10 cellular contexts compared by ENCODE assay signal in the genomic region with DNA sequence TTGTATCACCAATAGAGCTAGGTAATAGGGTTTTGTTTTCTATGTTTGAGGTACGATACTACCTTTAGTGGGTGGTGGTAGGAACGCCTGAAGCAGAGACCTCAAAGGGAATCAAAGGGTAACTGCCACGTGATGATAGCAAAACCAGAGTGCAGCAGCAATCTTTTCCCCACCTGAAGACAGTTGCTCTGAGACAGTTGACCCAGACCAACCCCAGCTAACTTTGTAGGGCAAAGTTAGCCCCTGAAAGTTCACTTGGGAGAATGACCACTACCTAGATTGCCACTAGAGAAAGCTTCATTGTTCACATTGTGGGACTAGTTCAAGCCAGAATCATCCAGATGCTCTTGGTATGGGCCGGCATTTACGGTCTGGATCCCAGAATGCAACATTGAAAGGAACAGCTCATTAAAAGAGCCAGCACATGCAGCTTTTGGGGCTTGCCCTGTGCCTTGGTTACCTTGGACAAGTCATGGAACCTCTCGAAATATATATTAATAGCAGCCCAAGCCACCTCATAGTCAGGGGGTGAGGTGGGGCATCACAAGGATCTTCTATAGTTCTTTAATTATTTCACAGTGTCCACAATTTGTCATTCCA. TPM values are rescaled to one million over a fixed set of nuclear protein-coding genes. Genes with fewer than 3 reads are reported as not detected.
DNase-seq lines count a peak whose midpoint lies in the region; ATAC-seq and TF ChIP-seq lines count a peak whose summit lies in the region.
"Had no signal": no experiment of that assay in that cellular context is flagged by ENCODE, and none has a peak within 500 bp of the region (broad histone marks: within the 10 kb centered on the region; RNA-seq: fewer than 3 reads in every experiment).

No MANE protein-coding gene starts in this region.

- intact Hi-C loops in activated CD4-positive, alpha-beta T cell treated with anti-CD3 and anti-CD28 coated beads for 36 hours (cut with DNase I, micrococcal nuclease): loop anchor here in 1 of 2 experiments (5.0 kb wide), 1 partner anchor 183 kb away; the partner anchor contains the start of genes NDUFA1 and RNF113A

- H3K9ac ChIP-seq in SU-DHL-6 (ENCODE audit: low read length): peak overlapping the region; percentile 19; the same call in 1 of the 2 replicates

- H3K36me3 Mint-ChIP-seq in activated CD4-positive, alpha-beta T cell treated with anti-CD3 and anti-CD28 coated beads for 36 hours (ENCODE audit: low read depth): peaks cover 31% of the 10 kb centered on the region
- H3K36me3 Mint-ChIP-seq in activated naive CD8-positive, alpha-beta T cell: peaks cover 2% of the 10 kb centered on the region
- H3K36me3 Mint-ChIP-seq in stimulated activated effector memory CD8-positive, alpha-beta T cell treated with anti-CD3 and anti-CD28 coated beads, Interleukin-12 subunit alpha, Interleukin-12 subunit beta, amount 100 ng/mL, for 72 hours: peaks cover 66% of the 10 kb centered on the region

- peaks cover 45% of the 10 kb centered on the region for H3F3A ChIP-seq in SU-DHL-6 (ENCODE audit: insufficient read depth)

- TF ChIP-seq CTCF in SU-DHL-6 (IDR thresholded peaks at IDR 0.05; ENCODE audit: insufficient read depth, low read length, poor library complexity, severe bottlenecking): no peak

- H2AFZ ChIP-seq in SU-DHL-6 (ENCODE audit: low read depth, low read length, severe bottlenecking): no peak overlapping the region

- peak; percentile 56 for DNase-seq in activated CD4-positive, alpha-beta T cell treated with anti-CD3 and anti-CD28 coated beads for 36 hours
- no peak for DNase-seq in activated CD4-positive, alpha-beta T cell treated with anti-CD3 and anti-CD28 coated beads, Interleukin-2, amount 50 U/mL, for 4 hours
- peak in 1 of 2 donors; percentile 53 for DNase-seq in stimulated activated effector memory CD8-positive, alpha-beta T cell treated with anti-CD3 and anti-CD28 coated beads, Interleukin-12 subunit alpha, Interleukin-12 subunit beta, amount 100 ng/mL, for 72 hours (ENCODE audit: low spot score in 2 of 2)
- DNase-seq in DMS53 treated with DMSO at 0.1 percent for 48 hours (lab: John Stamatoyannopoulos, UW; ENCODE audit: unreplicated experiment): no peak
- DNase-seq in NCI-H2227 treated with DMSO at 0.1 percent for 48 hours (lab: John Stamatoyannopoulos, UW): no peak
- DNase-seq: DMS 273 treated with DMSO at 0.1 percent for 48 hours, NCI-H2029 had no signal

- no peaks in the 10 kb centered on the region for H4K20me1 ChIP-seq in SU-DHL-6 (ENCODE audit: low read depth, low read length)

- no peaks in the 10 kb centered on the region for H3K9me2 ChIP-seq in SU-DHL-6 (replicated peaks; ENCODE audit: insufficient read depth, low read length)

- no peaks in the 10 kb centered on the region for H3K27me3 Mint-ChIP-seq in activated CD4-positive, alpha-beta T cell treated with anti-CD3 and anti-CD28 coated beads for 36 hours
- H3K27me3 Mint-ChIP-seq in activated naive CD8-positive, alpha-beta T cell: no peaks in the 10 kb centered on the region

- peaks cover 37% of the 10 kb centered on the region for H3K4me1 Mint-ChIP-seq in activated CD4-positive, alpha-beta T cell treated with anti-CD3 and anti-CD28 coated beads for 36 hours
- peaks cover 53% of the 10 kb centered on the region for H3K4me1 Mint-ChIP-seq in activated naive CD8-positive, alpha-beta T cell (ENCODE audit: low read depth)
- H3K4me1 Mint-ChIP-seq in stimulated activated effector memory CD8-positive, alpha-beta T cell treated with anti-CD3 and anti-CD28 coated beads, Interleukin-12 subunit alpha, Interleukin-12 subunit beta, amount 100 ng/mL, for 72 hours: peaks cover 21% of the 10 kb centered on the region

- H3K4me3 ChIP-seq in SU-DHL-6 (ENCODE audit: insufficient read depth, low read length, poor library complexity, severe bottlenecking): no peak overlapping the region

- peak; percentile 11 for ATAC-seq in activated CD4-positive, alpha-beta T cell treated with anti-CD3 and anti-CD28 coated beads for 36 hours
- no peak for ATAC-seq in stimulated activated effector memory CD8-positive, alpha-beta T cell treated with anti-CD3 and anti-CD28 coated beads, Interleukin-12 subunit alpha, Interleukin-12 subunit beta, amount 100 ng/mL, for 72 hours
- no peak for ATAC-seq in HG02885 (IDR thresholded peaks at IDR 0.05; ENCODE audit: poor library complexity, unreplicated experiment)

- no peaks in the 10 kb centered on the region for H3K27me3 ChIP-seq in SU-DHL-6 (ENCODE audit: low read length)

- CTCF ChIA-PET in activated CD4-positive, alpha-beta T cell treated with anti-CD3 and anti-CD28 coated beads for 36 hours (lab: Charles Lee): interaction anchor here (0.6 to 1.8 kb wide), 3 partner anchors 11 to 105 kb away, joined by 3 to 5 read pairs (median 5); partner anchors contain the start of gene SOWAHD

- H3K9me3 Mint-ChIP-seq in activated CD4-positive, alpha-beta T cell treated with anti-CD3 and anti-CD28 coated beads for 36 hours (ENCODE audit: low read depth): no peaks in the 10 kb centered on the region
- H3K9me3 Mint-ChIP-seq in activated naive CD8-positive, alpha-beta T cell (ENCODE audit: low read depth): no peaks in the 10 kb centered on the region
- no peaks in the 10 kb centered on the region for H3K9me3 Mint-ChIP-seq in stimulated activated effector memory CD8-positive, alpha-beta T cell treated with anti-CD3 and anti-CD28 coated beads, Interleukin-12 subunit alpha, Interleukin-12 subunit beta, amount 100 ng/mL, for 72 hours

- peak overlapping the region; percentile 100 for H3K27ac ChIP-seq in SU-DHL-6 (ENCODE audit: low read depth, low read length)

- peaks cover 89% of the 10 kb centered on the region for H3K79me2 ChIP-seq in SU-DHL-6 (ENCODE audit: insufficient read depth, low read length)

- no peaks in the 10 kb centered on the region for H3K9me3 ChIP-seq in SU-DHL-6 (ENCODE audit: insufficient read depth, low read length)

- H3K36me3 ChIP-seq in SU-DHL-6 (ENCODE audit: low read length): no peaks in the 10 kb centered on the region

- H3K4me3 Mint-ChIP-seq in activated CD4-positive, alpha-beta T cell treated with anti-CD3 and anti-CD28 coated beads for 36 hours: peak overlapping the region; percentile 98
- peak overlapping the region; percentile 98 for H3K4me3 Mint-ChIP-seq in activated naive CD8-positive, alpha-beta T cell
- peak overlapping the region; percentile 84 for H3K4me3 Mint-ChIP-seq in stimulated activated effector memory CD8-positive, alpha-beta T cell treated with anti-CD3 and anti-CD28 coated beads, Interleukin-12 subunit alpha, Interleukin-12 subunit beta, amount 100 ng/mL, for 72 hours

- H3K4me2 ChIP-seq in SU-DHL-6 (ENCODE audit: low read depth, low read length, poor library complexity, severe bottlenecking): peak overlapping the region; percentile 99

- POLR2A ChIA-PET in activated CD4-positive, alpha-beta T cell treated with anti-CD3 and anti-CD28 coated beads for 36 hours (lab: Charles Lee): interaction anchor here (0.7 to 1.9 kb wide), 5 partner anchors 10 to 164 kb away, joined by 4 to 9 read pairs (median 5); partner anchors contain the start of gene NKRF

- H3K27ac Mint-ChIP-seq in activated CD4-positive, alpha-beta T cell treated with anti-CD3 and anti-CD28 coated beads for 36 hours: peak overlapping the region; percentile 98
- H3K27ac Mint-ChIP-seq in activated naive CD8-positive, alpha-beta T cell: peak overlapping the region; percentile 98
- peak overlapping the region; percentile 97 for H3K27ac Mint-ChIP-seq in stimulated activated effector memory CD8-positive, alpha-beta T cell treated with anti-CD3 and anti-CD28 coated beads, Interleukin-12 subunit alpha, Interleukin-12 subunit beta, amount 100 ng/mL, for 72 hours

RNA-seq across cellular contexts. Expression of gene SEPTIN6, which starts 4.0 kb away (rescaled TPM):
- total RNA-seq in activated CD4-positive, alpha-beta T cell treated with anti-CD3 and anti-CD28 coated beads for 36 hours: 100 to 1,000 TPM; 183 to 233 TPM
